ENCODE assay signal across 1 cellular context in the genomic region with DNA sequence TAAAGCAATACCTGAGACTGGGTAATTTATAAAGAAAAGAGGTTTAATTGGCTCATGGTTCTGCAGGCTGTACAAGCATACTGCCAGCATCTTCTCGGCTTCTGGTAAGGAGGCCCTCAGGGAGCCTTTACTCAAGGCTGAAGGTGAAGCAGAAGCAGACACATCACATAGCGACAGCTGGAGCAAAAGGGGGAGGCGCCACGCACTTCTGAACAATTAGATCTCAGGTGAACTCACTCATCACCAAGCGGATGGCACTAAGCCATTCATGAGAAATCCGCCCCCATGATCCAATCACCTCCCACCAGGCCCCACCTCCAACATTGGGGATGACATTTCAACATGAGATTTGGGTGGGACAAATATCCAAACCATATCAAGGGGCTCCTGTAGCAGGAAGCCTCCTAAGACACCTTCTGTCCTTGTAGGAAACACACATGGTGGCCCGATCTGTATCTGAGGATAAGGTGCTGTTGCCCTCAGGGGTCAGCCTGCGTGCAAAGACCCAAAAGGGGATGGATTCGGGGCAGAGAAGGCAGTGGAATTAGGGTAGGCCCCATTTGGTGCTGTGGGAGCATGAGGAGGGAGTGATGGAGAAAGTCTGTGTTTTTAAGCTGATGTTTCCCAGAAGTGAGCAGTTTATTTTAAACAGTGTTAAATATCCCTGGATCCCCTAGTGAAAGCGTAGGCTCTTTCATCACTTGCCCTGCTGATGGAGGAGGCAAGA.
TF ChIP-seq lines count a peak whose summit lies in the region.

No MANE protein-coding gene starts in this region.

TF ChIP-seq in WTC11, 78 proteins besides CTCF, POLR2A, EP300 and RAD21 (continued from another document):
- TF ChIP-seq, protein P1, sequence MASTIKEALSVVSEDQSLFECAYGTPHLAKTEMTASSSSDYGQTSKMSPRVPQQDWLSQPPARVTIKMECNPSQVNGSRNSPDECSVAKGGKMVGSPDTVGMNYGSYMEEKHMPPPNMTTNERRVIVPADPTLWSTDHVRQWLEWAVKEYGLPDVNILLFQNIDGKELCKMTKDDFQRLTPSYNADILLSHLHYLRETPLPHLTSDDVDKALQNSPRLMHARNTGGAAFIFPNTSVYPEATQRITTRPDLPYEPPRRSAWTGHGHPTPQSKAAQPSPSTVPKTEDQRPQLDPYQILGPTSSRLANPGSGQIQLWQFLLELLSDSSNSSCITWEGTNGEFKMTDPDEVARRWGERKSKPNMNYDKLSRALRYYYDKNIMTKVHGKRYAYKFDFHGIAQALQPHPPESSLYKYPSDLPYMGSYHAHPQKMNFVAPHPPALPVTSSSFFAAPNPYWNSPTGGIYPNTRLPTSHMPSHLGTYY (CRISPR knock-in tag; IDR thresholded peaks at IDR 0.05) = no peak
- TF ChIP-seq OVOL2 (CRISPR knock-in tag; IDR thresholded peaks at IDR 0.05; ENCODE audit: borderline replicate concordance) (no peak), ELF4 (CRISPR knock-in tag; IDR thresholded peaks at IDR 0.05; ENCODE audit: low read depth) (no peak), SP1 (CRISPR knock-in tag; conservative IDR thresholded peaks at IDR 0.05) (no peak), TCF7 (CRISPR knock-in tag; IDR thresholded peaks at IDR 0.05; ENCODE audit: low read depth) (no peak)
- TF ChIP-seq, protein P2, sequence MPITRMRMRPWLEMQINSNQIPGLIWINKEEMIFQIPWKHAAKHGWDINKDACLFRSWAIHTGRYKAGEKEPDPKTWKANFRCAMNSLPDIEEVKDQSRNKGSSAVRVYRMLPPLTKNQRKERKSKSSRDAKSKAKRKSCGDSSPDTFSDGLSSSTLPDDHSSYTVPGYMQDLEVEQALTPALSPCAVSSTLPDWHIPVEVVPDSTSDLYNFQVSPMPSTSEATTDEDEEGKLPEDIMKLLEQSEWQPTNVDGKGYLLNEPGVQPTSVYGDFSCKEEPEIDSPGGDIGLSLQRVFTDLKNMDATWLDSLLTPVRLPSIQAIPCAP (CRISPR knock-in tag; IDR thresholded peaks at IDR 0.05) = no peak
- TF ChIP-seq, protein P3, sequence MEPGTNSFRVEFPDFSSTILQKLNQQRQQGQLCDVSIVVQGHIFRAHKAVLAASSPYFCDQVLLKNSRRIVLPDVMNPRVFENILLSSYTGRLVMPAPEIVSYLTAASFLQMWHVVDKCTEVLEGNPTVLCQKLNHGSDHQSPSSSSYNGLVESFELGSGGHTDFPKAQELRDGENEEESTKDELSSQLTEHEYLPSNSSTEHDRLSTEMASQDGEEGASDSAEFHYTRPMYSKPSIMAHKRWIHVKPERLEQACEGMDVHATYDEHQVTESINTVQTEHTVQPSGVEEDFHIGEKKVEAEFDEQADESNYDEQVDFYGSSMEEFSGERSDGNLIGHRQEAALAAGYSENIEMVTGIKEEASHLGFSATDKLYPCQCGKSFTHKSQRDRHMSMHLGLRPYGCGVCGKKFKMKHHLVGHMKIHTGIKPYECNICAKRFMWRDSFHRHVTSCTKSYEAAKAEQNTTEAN (CRISPR knock-in tag; IDR thresholded peaks at IDR 0.05) = no peak
